In the genomic region with DNA sequence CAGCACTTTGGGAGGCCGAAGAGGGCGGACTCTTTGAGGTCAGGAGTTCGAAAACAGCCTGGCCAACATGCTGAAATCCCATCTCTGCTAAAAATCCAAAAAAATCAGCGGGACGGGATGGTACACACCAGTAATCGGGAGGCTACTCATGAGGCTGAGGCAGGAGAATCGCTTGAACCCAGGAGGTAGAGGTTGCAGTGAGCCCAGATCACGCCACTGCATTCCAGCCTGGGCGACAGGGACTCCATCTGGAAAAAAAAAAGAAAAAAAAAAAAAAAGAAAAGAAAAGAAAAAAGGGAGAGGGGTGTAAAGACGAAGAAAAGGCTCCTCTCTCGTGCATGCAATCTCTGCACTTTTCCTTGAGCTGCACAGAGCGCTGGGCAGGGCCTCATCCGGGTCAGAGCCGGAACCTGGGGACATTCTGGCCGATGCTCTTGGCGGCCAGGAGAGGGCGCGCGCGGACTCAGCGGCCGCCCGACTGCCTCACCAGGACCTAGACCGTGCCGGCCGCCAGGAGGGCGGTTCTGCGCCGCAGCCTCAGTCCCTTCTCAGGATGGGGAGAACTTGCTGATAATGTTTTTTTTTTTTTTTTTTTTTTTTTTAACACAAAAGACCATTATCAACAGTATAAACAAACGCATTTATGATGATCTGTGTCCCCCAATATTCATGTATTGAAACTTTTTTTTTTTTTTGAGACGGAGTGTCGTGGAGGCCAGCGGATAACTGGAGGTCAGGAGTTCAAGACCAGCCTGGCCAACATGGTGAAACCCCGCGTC, we compare ENCODE assay signal across 9 cellular contexts. TPM values are rescaled to one million over a fixed set of nuclear protein-coding genes. Genes with fewer than 3 reads are reported as not detected.
A peak's percentile ranks its signal among the peaks of the same experiment; 100 is the strongest.
DNase-seq lines count a peak whose midpoint lies in the region; ATAC-seq and TF ChIP-seq lines count a peak whose summit lies in the region.
"Had no signal": no experiment of that assay in that cellular context is flagged by ENCODE, and none has a peak within 500 bp of the region (broad histone marks: within the 10 kb centered on the region; RNA-seq: fewer than 3 reads in every experiment).

No MANE protein-coding gene starts in this region.

- intact Hi-C loops in sciatic nerve (cut with DNase I): loop anchor here (10.0 kb wide), 1 partner anchor 50 kb away; no protein-coding TSS in a partner anchor

- H3K36me3 ChIP-seq in adipocyte (ENCODE audit: control insufficient read depth, insufficient read depth, low read length, severe bottlenecking) (no peaks in the 10 kb centered on the region), right atrium auricular region (no peaks in the 10 kb centered on the region)

- ATAC-seq in GM21737 (IDR thresholded peaks at IDR 0.05; ENCODE audit: unreplicated experiment): peak; percentile 55
- peak; percentile 98 for ATAC-seq in sciatic nerve
- no peak for ATAC-seq in GM18870 (IDR thresholded peaks at IDR 0.05; ENCODE audit: unreplicated experiment)

- no peak overlapping the region for H3K27ac ChIP-seq in right atrium auricular region

- no peaks in the 10 kb centered on the region for H3K4me1 ChIP-seq in adipocyte (ENCODE audit: control insufficient read depth, insufficient read depth, low read length)
- H3K4me1 ChIP-seq in right atrium auricular region: peaks cover 0 to 5% of the 10 kb centered on the region in 2 donors

- in situ Hi-C loops in Caki2 (cut with HindIII; ENCODE audit: low pct_unique_long_range_greater_than_20kb, low sequenced_read_pairs): no loop called here

- H3K9ac ChIP-seq in adipocyte (ENCODE audit: low read length): peak overlapping the region; percentile 74

- H3K4me3 ChIP-seq in adipocyte (ENCODE audit: low read length): peak overlapping the region; percentile 23
- no peak overlapping the region for H3K4me3 ChIP-seq in right atrium auricular region

- peak; percentile 85 to 90 for TF ChIP-seq CTCF in right atrium auricular region (IDR thresholded peaks at IDR 0.05)

- peak; percentile 79 for DNase-seq in Caki2 (ENCODE audit: low read depth)
- peak; percentile 70 for DNase-seq in NCI-H146 (lab: John Stamatoyannopoulos, UW)
- DNase-seq in T-helper 1 cell: peak; percentile 47 to 83 (median 58)
- DNase-seq in adipocyte (ENCODE audit: low read depth): peak; percentile 87
- peak; percentile 77 for DNase-seq in right atrium auricular region (ENCODE audit: low spot score)
- peak; percentile 87 for DNase-seq in sciatic nerve (ENCODE audit: low spot score)

- H3K9me3 ChIP-seq in adipocyte (ENCODE audit: control insufficient read depth, low read length): no peaks in the 10 kb centered on the region
- H3K9me3 ChIP-seq in right atrium auricular region: no peaks in the 10 kb centered on the region

- H3K27me3 ChIP-seq in adipocyte (replicated peaks; ENCODE audit: control insufficient read depth, insufficient read depth, low read length) (peaks cover 2% of the 10 kb centered on the region), right atrium auricular region (no peaks in the 10 kb centered on the region)

RNA-seq across cellular contexts. Expression of gene FLYWCH2, which starts 8.2 kb away (rescaled TPM):
- total RNA-seq in Caki2 (2014; rRNA removed; shearing (Covaris generic); ENCODE audit: low replicate concordance): 121 and 161 TPM in 2 replicates
- total RNA-seq in right atrium auricular region: 10 to 100 TPM; 48.2 to 57.9 TPM
- total RNA-seq in sciatic nerve: 17.7 TPM

RNA-seq across cellular contexts. Expression of gene PRSS22, which starts 16.8 kb away (rescaled TPM):
- not detected in 2 replicates for total RNA-seq in Caki2 (2014; rRNA removed; shearing (Covaris generic); ENCODE audit: low replicate concordance)
- not detected for total RNA-seq in right atrium auricular region
- 0.36 TPM for total RNA-seq in sciatic nerve
- total RNA-seq: activated CD8-positive, alpha-beta memory T cell treated with anti-CD3 and anti-CD28 coated beads for 36 hours had no signal

RNA-seq across cellular contexts. Expression of gene FLYWCH1, which starts 37.0 kb away (rescaled TPM):
- 133 and 149 TPM in 2 replicates for total RNA-seq in Caki2 (2014; rRNA removed; shearing (Covaris generic); ENCODE audit: low replicate concordance)
- 10 to 100 TPM; 31.5 to 37.8 TPM for total RNA-seq in right atrium auricular region
- total RNA-seq in sciatic nerve: 72.5 TPM

RNA-seq across cellular contexts. Expression of gene ZG16B, which starts 44.7 kb away (rescaled TPM):
- total RNA-seq in Caki2 (2014; rRNA removed; shearing (Covaris generic); ENCODE audit: low replicate concordance): 0.93 TPM in 1 of 2 replicates, not detected in the other
- total RNA-seq in right atrium auricular region: under 1 TPM in 1 of 2 donors, not detected in 1; 0.79 TPM
- not detected for total RNA-seq in sciatic nerve

RNA-seq across cellular contexts. Expression of gene PRSS21, which starts 57.7 kb away (rescaled TPM):
- total RNA-seq in Caki2 (2014; rRNA removed; shearing (Covaris generic); ENCODE audit: low replicate concordance): not detected in 2 replicates
- total RNA-seq in right atrium auricular region (not detected), sciatic nerve (0.40 TPM)
